ENCODE assay signal across 30 cellular contexts in genomic region chr4:66568431-66568830, GRCh38.
"Had no signal": no experiment of that assay in that cellular context is flagged by ENCODE, and none has a peak within 500 bp of the region (broad histone marks: within the 10 kb centered on the region; RNA-seq: fewer than 3 reads in every experiment).

No MANE protein-coding gene starts in this region.

- H3K4me3 ChIP-seq: ovary, psoas muscle, skin epidermis, smooth muscle cell, spleen, suprapubic skin, testis, tibial artery, transverse colon, upper lobe of right lung, uterus had no signal

- H3K4me1 ChIP-seq: parathyroid adenoma, psoas muscle, spleen, suprapubic skin, testis, transverse colon, upper lobe of right lung, uterus had no signal

- DNase-seq: naive thymus-derived CD8-positive, alpha-beta T cell; nephron progenitor cell; nucleus accumbens; ovary; posterior cingulate gyrus; psoas muscle; right cardiac atrium; spleen; stimulated activated CD4-positive, alpha-beta T cell treated with anti-CD3 and anti-CD28 coated beads, Interleukin-12 subunit alpha, Interleukin-12 subunit beta, amount 100 ng/mL, for 4 hours; stimulated activated CD4-positive, alpha-beta T cell treated with anti-CD3 and anti-CD28 coated beads, Interleukin-1b, Interleukin-23, amount 100 ng/mL, for 48 hours; stimulated activated CD4-positive, alpha-beta T cell treated with anti-CD3 and anti-CD28 coated beads, Interleukin-4, amount 100 ng/mL, for 1 hour; stimulated activated CD4-positive, alpha-beta T cell treated with anti-CD3 and anti-CD28 coated beads, Interleukin-4, amount 100 ng/mL, for 4 hours; stimulated activated CD8-positive, alpha-beta memory T cell treated with anti-CD3 and anti-CD28 coated beads, Interleukin-4, amount 100 ng/mL, for 48 hours; stimulated activated naive CD4-positive, alpha-beta T cell; stimulated activated naive CD8-positive, alpha-beta T cell treated with anti-CD3 and anti-CD28 coated beads, Interleukin-15, amount 100 ng/mL, for 72 hours; stimulated activated naive CD8-positive, alpha-beta T cell treated with anti-CD3 and anti-CD28 coated beads, Interleukin-15, Interleukin-2, amounts not matched to agents 100 U/mL and 50 U/mL, for 24 hours; substantia nigra; testis; tibial artery; transverse colon; upper lobe of right lung; uterus had no signal

- H3K9me3 ChIP-seq: neutrophil, ovary, psoas muscle, spleen, suprapubic skin, testis, tibial artery, transverse colon, upper lobe of right lung, uterus had no signal

- H3K27me3 ChIP-seq: neutrophil, ovary, spleen, suprapubic skin, testis, tibial artery, transverse colon, upper lobe of right lung, uterus had no signal

- ATAC-seq: naive thymus-derived CD8-positive, alpha-beta T cell; natural killer cell treated with Interleukin-12 subunit alpha and Interleukin-12 subunit beta and Interleukin-15 and Interleukin-18, amount 100 ng/mL, for 72 hours; psoas muscle; right cardiac atrium; sciatic nerve; stimulated activated memory B cell treated with anti-CD40 and anti-IgM and Interleukin-4, amounts not matched to agents 10 μg/mL and 1 μg/mL and 100 μg/mL, for 72 hours; stimulated activated naive CD8-positive, alpha-beta T cell treated with anti-CD3 and anti-CD28 coated beads, Interleukin-15, amount 100 ng/mL, for 72 hours; stimulated activated naive CD8-positive, alpha-beta T cell treated with anti-CD3 and anti-CD28 coated beads, Interleukin-15, Interleukin-2, amounts not matched to agents 100 U/mL and 50 U/mL, for 24 hours; upper lobe of right lung had no signal

- H3K36me3 ChIP-seq: neutrophil, ovary, spleen, suprapubic skin, tibial artery, transverse colon, upper lobe of right lung, uterus had no signal

- H3K27ac ChIP-seq: neutrophil, ovary, parathyroid adenoma, psoas muscle, skin epidermis, spleen, suprapubic skin, testis, tibial artery, transverse colon, upper lobe of right lung, uterus had no signal
